In the genomic region with DNA sequence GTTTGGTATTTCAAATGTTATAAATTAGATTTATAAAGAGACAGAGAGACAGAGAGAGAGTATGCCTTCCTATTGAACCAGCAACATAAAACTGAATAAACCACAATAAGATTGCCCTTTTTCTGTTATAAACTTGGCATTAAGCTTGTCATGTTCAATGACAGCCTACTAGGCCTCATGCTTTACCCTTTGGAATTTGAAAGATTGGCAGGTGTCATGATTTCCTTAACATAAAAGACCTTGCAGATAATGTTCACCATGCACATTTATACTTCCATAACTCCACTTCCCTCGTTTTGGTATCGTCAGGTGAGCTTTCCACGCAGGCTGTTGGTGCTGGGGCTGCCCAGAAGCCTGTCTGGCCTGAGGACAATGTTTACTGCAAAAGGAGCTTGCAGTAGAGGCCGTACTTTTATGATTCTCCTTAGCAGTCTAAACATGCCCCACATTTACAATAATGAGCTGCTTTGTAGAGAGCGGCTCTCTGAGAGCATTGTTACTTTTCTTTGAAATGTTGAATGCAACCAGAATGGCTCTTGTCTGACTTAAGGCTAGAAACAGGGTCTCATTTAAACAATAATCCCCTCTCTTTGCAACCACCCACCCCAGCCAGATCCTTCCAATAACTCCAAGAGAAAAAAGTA, we compare ENCODE assay signal across 1 cellular context.
A peak's percentile ranks its signal among the peaks of the same experiment; 100 is the strongest.
TF ChIP-seq lines count a peak whose summit lies in the region.

No MANE protein-coding gene starts in this region.

TF ChIP-seq in neural cell, 6 proteins besides CTCF, POLR2A, EP300 and RAD21 (continued from another document):
- peak; percentile 45 for TF ChIP-seq REST (IDR thresholded peaks at IDR 0.05; ENCODE audit: borderline replicate concordance)
- TF ChIP-seq POLR2AphosphoS5 (IDR thresholded peaks at IDR 0.05), result peak; percentile 65
- no peak for TF ChIP-seq SMC3 (conservative IDR thresholded peaks at IDR 0.05; ENCODE audit: poor library complexity)
